Comparison of ENCODE assay signal across 10 cellular contexts in genomic region chr15:78977091-78977571, GRCh38. TPM values are rescaled to one million over a fixed set of nuclear protein-coding genes. Genes with fewer than 3 reads are reported as not detected.
DNase-seq lines count a peak whose midpoint lies in the region; ATAC-seq, FAIRE-seq and TF ChIP-seq lines count a peak whose summit lies in the region.
"Had no signal": no experiment of that assay in that cellular context is flagged by ENCODE, and none has a peak within 500 bp of the region (broad histone marks: within the 10 kb centered on the region; RNA-seq: fewer than 3 reads in every experiment).

No MANE protein-coding gene starts in this region.

- no peak for FAIRE-seq in HTR-8/SVneo (lab: Jason Lieb, UNC)

- ATAC-seq in GM21390 (IDR thresholded peaks at IDR 0.05; ENCODE audit: unreplicated experiment) = peak; percentile 63
- peak; percentile 54 for ATAC-seq in HG03342 (IDR thresholded peaks at IDR 0.05; ENCODE audit: unreplicated experiment)
- peak; percentile 44 for ATAC-seq in activated naive CD8-positive, alpha-beta T cell treated with anti-CD3 and anti-CD28 coated beads, Interleukin-2, amount 50 U/mL, for 24 hours
- ATAC-seq in natural killer cell treated with Interleukin-12 subunit alpha and Interleukin-12 subunit beta and Interleukin-15 and Interleukin-18, amount 100 ng/mL, for 72 hours = no peak

- H3K4me1 Mint-ChIP-seq in activated naive CD8-positive, alpha-beta T cell treated with anti-CD3 and anti-CD28 coated beads, Interleukin-2, amount 50 U/mL, for 24 hours = peaks cover 19% of the 10 kb centered on the region
- H3K4me1 Mint-ChIP-seq in natural killer cell treated with Interleukin-12 subunit alpha and Interleukin-12 subunit beta and Interleukin-15 and Interleukin-18, amount 100 ng/mL, for 72 hours (ENCODE audit: low read depth in 2 of 2) = peaks cover 0 to 8% of the 10 kb centered on the region in 2 donors

- in situ Hi-C loops in GM13976 (cut with MboI; ENCODE audit: low sequenced_read_pairs, unreplicated experiment) = no loop called here

- H3K27me3 Mint-ChIP-seq in activated naive CD8-positive, alpha-beta T cell treated with anti-CD3 and anti-CD28 coated beads, Interleukin-2, amount 50 U/mL, for 24 hours = peaks cover 2% of the 10 kb centered on the region
- H3K27me3 Mint-ChIP-seq in natural killer cell treated with Interleukin-12 subunit alpha and Interleukin-12 subunit beta and Interleukin-15 and Interleukin-18, amount 100 ng/mL, for 72 hours = peaks cover 0 to 6% of the 10 kb centered on the region in 2 donors

- H3K9me3 Mint-ChIP-seq in activated naive CD8-positive, alpha-beta T cell treated with anti-CD3 and anti-CD28 coated beads, Interleukin-2, amount 50 U/mL, for 24 hours = no peaks in the 10 kb centered on the region
- H3K9me3 Mint-ChIP-seq in natural killer cell treated with Interleukin-12 subunit alpha and Interleukin-12 subunit beta and Interleukin-15 and Interleukin-18, amount 100 ng/mL, for 72 hours = no peaks in the 10 kb centered on the region

- H3K27ac Mint-ChIP-seq in activated naive CD8-positive, alpha-beta T cell treated with anti-CD3 and anti-CD28 coated beads, Interleukin-2, amount 50 U/mL, for 24 hours = no peak overlapping the region
- H3K27ac Mint-ChIP-seq in natural killer cell treated with Interleukin-12 subunit alpha and Interleukin-12 subunit beta and Interleukin-15 and Interleukin-18, amount 100 ng/mL, for 72 hours = no peak overlapping the region

- no peak overlapping the region for H3K4me3 Mint-ChIP-seq in activated naive CD8-positive, alpha-beta T cell treated with anti-CD3 and anti-CD28 coated beads, Interleukin-2, amount 50 U/mL, for 24 hours
- H3K4me3 Mint-ChIP-seq in natural killer cell treated with Interleukin-12 subunit alpha and Interleukin-12 subunit beta and Interleukin-15 and Interleukin-18, amount 100 ng/mL, for 72 hours = no peak overlapping the region

- no peak for TF ChIP-seq CTCF in GM13976 (IDR thresholded peaks at IDR 0.05; ENCODE audit: borderline replicate concordance, control extremely low read depth, extremely low read depth, insufficient read depth, missing control alignments)

- H3K36me3 Mint-ChIP-seq in activated naive CD8-positive, alpha-beta T cell treated with anti-CD3 and anti-CD28 coated beads, Interleukin-2, amount 50 U/mL, for 24 hours (ENCODE audit: low read depth) = no peaks in the 10 kb centered on the region
- no peaks in the 10 kb centered on the region for H3K36me3 Mint-ChIP-seq in natural killer cell treated with Interleukin-12 subunit alpha and Interleukin-12 subunit beta and Interleukin-15 and Interleukin-18, amount 100 ng/mL, for 72 hours

- DNase-seq in GM13976 (ENCODE audit: low spot score) (peak; percentile 85), HTR-8/SVneo (ENCODE audit: insufficient read length, low spot score) (no peak), AML-193 (lab: John Stamatoyannopoulos, UW) (no peak)
- DNase-seq in activated naive CD8-positive, alpha-beta T cell treated with anti-CD3 and anti-CD28 coated beads, Interleukin-2, amount 50 U/mL, for 24 hours = no peak
- DNase-seq in activated effector memory CD4-positive, alpha-beta T cell treated with anti-CD3 and anti-CD28 coated beads, Interleukin-2, amount 50 U/mL, for 16 hours = no peak
- DNase-seq in natural killer cell treated with Interleukin-12 subunit alpha and Interleukin-12 subunit beta and Interleukin-15 and Interleukin-18, amount 100 ng/mL, for 72 hours (ENCODE audit: low spot score) = no peak
- DNase-seq: effector CD4-positive, alpha-beta T cell; NCI-H1417 had no signal

RNA-seq across cellular contexts. Expression of gene CTSH, which starts 32.3 kb away (rescaled TPM):
- 10 to 100 TPM; 16.1 to 25.2 TPM for total RNA-seq in natural killer cell treated with Interleukin-12 subunit alpha and Interleukin-12 subunit beta and Interleukin-15 and Interleukin-18, amount 100 ng/mL, for 72 hours

Comparison
In these comparisons a context has a peak if more than half of its experiments do, and no peak if none do; other contexts are left out.
1. ATAC-seq: peak in GM21390 (single experiment), HG03342 (single experiment) and activated naive CD8-positive, alpha-beta T cell treated with anti-CD3 and anti-CD28 coated beads, Interleukin-2, amount 50 U/mL, for 24 hours (single experiment); none in natural killer cell treated with Interleukin-12 subunit alpha and Interleukin-12 subunit beta and Interleukin-15 and Interleukin-18, amount 100 ng/mL, for 72 hours (0 of 2).